ENCODE assay signal across 23 cellular contexts in genomic region chr11:68430384-68430783, GRCh38.
"Had no signal": no experiment of that assay in that cellular context is flagged by ENCODE, and none has a peak within 500 bp of the region (broad histone marks: within the 10 kb centered on the region; RNA-seq: fewer than 3 reads in every experiment).

No MANE protein-coding gene starts in this region.

- H3K27ac ChIP-seq: gastrocnemius medialis, left lung, pancreas, right lobe of liver, suprapubic skin, vagina had no signal

- H3K4me1 ChIP-seq: gastrocnemius medialis, left lung, pancreas, right lobe of liver, suprapubic skin, vagina had no signal

- DNase-seq: cerebellar nuclear complex; effector CD8-positive, alpha-beta T cell; endodermal cell; erythroblast; gastrocnemius medialis; head of caudate nucleus; kidney; mesenchymal stem cell; naive thymus-derived CD8-positive, alpha-beta T cell; occipital lobe; pancreas; stimulated activated CD4-positive, alpha-beta T cell treated with anti-CD3 and anti-CD28 coated beads, Interleukin-12 subunit alpha, Interleukin-12 subunit beta, amount 100 ng/mL, for 4 hours; stimulated activated CD4-positive, alpha-beta T cell treated with anti-CD3 and anti-CD28 coated beads, Interleukin-1b, Interleukin-23, amount 100 ng/mL, for 48 hours; stimulated activated CD4-positive, alpha-beta T cell treated with anti-CD3 and anti-CD28 coated beads, Interleukin-4, amount 100 ng/mL, for 1 hour; stimulated activated CD8-positive, alpha-beta memory T cell treated with anti-CD3 and anti-CD28 coated beads, Interleukin-4, amount 100 ng/mL, for 48 hours; stimulated activated naive CD4-positive, alpha-beta T cell; stimulated activated naive CD8-positive, alpha-beta T cell treated with anti-CD3 and anti-CD28 coated beads, Interleukin-15, amount 100 ng/mL, for 72 hours; trophoblast cell had no signal

- H3K9me3 ChIP-seq: pancreas, right lobe of liver had no signal

- H3K4me2 ChIP-seq: smooth muscle cell had no signal

- ATAC-seq: gastrocnemius medialis; naive thymus-derived CD8-positive, alpha-beta T cell; stimulated activated naive CD8-positive, alpha-beta T cell treated with anti-CD3 and anti-CD28 coated beads, Interleukin-15, amount 100 ng/mL, for 72 hours had no signal

- H3K27me3 ChIP-seq: gastrocnemius medialis, left lung, pancreas, right lobe of liver, suprapubic skin, vagina had no signal

- H3K4me3 ChIP-seq: gastrocnemius medialis, left lung, pancreas, right lobe of liver, smooth muscle cell, suprapubic skin, vagina had no signal
